9 cellular contexts compared by ENCODE assay signal in genomic region chr5:50727149-50727496, GRCh38.
A peak's percentile ranks its signal among the peaks of the same experiment; 100 is the strongest.
DNase-seq lines count a peak whose midpoint lies in the region; ATAC-seq, FAIRE-seq and TF ChIP-seq lines count a peak whose summit lies in the region.
"Had no signal": no experiment of that assay in that cellular context is flagged by ENCODE, and none has a peak within 500 bp of the region (broad histone marks: within the 10 kb centered on the region; RNA-seq: fewer than 3 reads in every experiment).

No MANE protein-coding gene starts in this region.

- H3K4me3 ChIP-seq in AG10803 (ENCODE audit: low read length) (no peak overlapping the region), HEK293 (ENCODE audit: low read depth, low read length) (no peak overlapping the region), keratinocyte (ENCODE audit: control insufficient read depth in 2 of 3, extremely low read depth in 1 of 3, insufficient read depth in 2 of 3, low read depth in 1 of 3, low read length in 3 of 3) (peak overlapping the region in 1 of 3 experiments; percentile 34), SJCRH30 (no peak overlapping the region)

- no peaks in the 10 kb centered on the region for H3K9me3 ChIP-seq in HEK293 (ENCODE audit: control insufficient read depth, insufficient read depth, low read depth, low read length)
- H3K9me3 ChIP-seq in keratinocyte (ENCODE audit: control insufficient read depth, low read depth, low read length) = no peaks in the 10 kb centered on the region
- H3K9me3 ChIP-seq in SJCRH30 (replicated peaks) = no peaks in the 10 kb centered on the region

- no peaks in the 10 kb centered on the region for H3K9me1 ChIP-seq in keratinocyte (ENCODE audit: control insufficient read depth, extremely low read depth, insufficient read depth, low read length)

- H3K27me3 Mint-ChIP-seq in activated CD4-positive, alpha-beta memory T cell treated with anti-CD3 and anti-CD28 coated beads, Interleukin-2, amount 10 ng/mL, durations not matched to agents 7 days and 5 days = no peaks in the 10 kb centered on the region
- H3K27me3 Mint-ChIP-seq in glutamatergic neuron (ENCODE audit: unreplicated experiment) = no peaks in the 10 kb centered on the region

- dilution Hi-C loops in keratinocyte (cut with MboI; ENCODE audit: extremely low pct_ligation_motif_present, low sequenced_read_pairs) = no loop called here

- no peaks in the 10 kb centered on the region for H4K20me1 ChIP-seq in keratinocyte (ENCODE audit: control insufficient read depth, extremely low read depth, insufficient read depth, low read length)

- H3K36me3 Mint-ChIP-seq in activated CD4-positive, alpha-beta memory T cell treated with anti-CD3 and anti-CD28 coated beads, Interleukin-2, amount 10 ng/mL, durations not matched to agents 7 days and 5 days (ENCODE audit: low read depth) = peaks cover 33% of the 10 kb centered on the region
- no peaks in the 10 kb centered on the region for H3K36me3 Mint-ChIP-seq in glutamatergic neuron (ENCODE audit: unreplicated experiment)

- FAIRE-seq in keratinocyte (lab: Jason Lieb, UNC) = peak; percentile 95

- H3K4me1 Mint-ChIP-seq in activated CD4-positive, alpha-beta memory T cell treated with anti-CD3 and anti-CD28 coated beads, Interleukin-2, amount 10 ng/mL, durations not matched to agents 7 days and 5 days = peaks cover 28% of the 10 kb centered on the region
- H3K4me1 Mint-ChIP-seq in glutamatergic neuron (ENCODE audit: low read depth, unreplicated experiment) = peaks cover 12% of the 10 kb centered on the region

- POLR2A ChIA-PET in HEK293 (lab: Yijun Ruan, JAX) = no interaction called here
- POLR2A ChIA-PET in activated CD4-positive, alpha-beta memory T cell treated with anti-CD3 and anti-CD28 coated beads, Interleukin-2, amount 10 ng/mL, durations not matched to agents 7 days and 5 days (lab: Charles Lee) = interaction anchor here (1.1 kb wide), 1 partner anchor 18 kb away, joined by 3 read pairs; no protein-coding TSS in a partner anchor

- H3K27ac Mint-ChIP-seq in activated CD4-positive, alpha-beta memory T cell treated with anti-CD3 and anti-CD28 coated beads, Interleukin-2, amount 10 ng/mL, durations not matched to agents 7 days and 5 days = peak overlapping the region; percentile 59
- H3K27ac Mint-ChIP-seq in glutamatergic neuron (ENCODE audit: unreplicated experiment) = no peak overlapping the region
- H3K27ac Mint-ChIP-seq: T-helper 1 cell treated with Interleukin-12 subunit alpha and Interleukin-12 subunit beta and Interleukin-4 antibody, amounts not matched to agents 30 μg/mL and 1 μg/mL, for 36 hours had no signal

- H3K27ac ChIP-seq in HEK293 (ENCODE audit: extremely low read depth, low read depth, low read length) (no peak overlapping the region), keratinocyte (ENCODE audit: control insufficient read depth, insufficient read depth, low read length) (peak overlapping the region; percentile 52), SJCRH30 (no peak overlapping the region)

- CTCF ChIA-PET in HEK293 (lab: Yijun Ruan, JAX) = no interaction called here
- CTCF ChIA-PET in activated CD4-positive, alpha-beta memory T cell treated with anti-CD3 and anti-CD28 coated beads, Interleukin-2, amount 10 ng/mL, durations not matched to agents 7 days and 5 days (lab: Charles Lee) = no interaction called here

- H3K4me2 ChIP-seq in keratinocyte (ENCODE audit: control insufficient read depth, extremely low read depth, insufficient read depth, low read depth, low read length) = peak overlapping the region; percentile 72

- peak overlapping the region; percentile 36 for H2AFZ ChIP-seq in keratinocyte (ENCODE audit: control insufficient read depth, low read length)

- H3K27me3 ChIP-seq in keratinocyte (ENCODE audit: control insufficient read depth, extremely low read depth, insufficient read depth, low read length) (no peaks in the 10 kb centered on the region), SJCRH30 (no peaks in the 10 kb centered on the region)

- H3K9ac ChIP-seq in keratinocyte (ENCODE audit: control insufficient read depth, extremely low read depth, insufficient read depth, low read length) = no peak overlapping the region

- peaks cover 42% of the 10 kb centered on the region for H3K79me2 ChIP-seq in keratinocyte (ENCODE audit: control insufficient read depth, insufficient read depth, low read length)

- H3K4me3 Mint-ChIP-seq in activated CD4-positive, alpha-beta memory T cell treated with anti-CD3 and anti-CD28 coated beads, Interleukin-2, amount 10 ng/mL, durations not matched to agents 7 days and 5 days = no peak overlapping the region
- H3K4me3 Mint-ChIP-seq in glutamatergic neuron (ENCODE audit: unreplicated experiment) = no peak overlapping the region
- H3K4me3 Mint-ChIP-seq: T-helper 1 cell treated with Interleukin-12 subunit alpha and Interleukin-12 subunit beta and Interleukin-4 antibody, amounts not matched to agents 30 μg/mL and 1 μg/mL, for 36 hours had no signal

- ATAC-seq in GM19351 (IDR thresholded peaks at IDR 0.05; ENCODE audit: unreplicated experiment) = no peak

- H3K4me1 ChIP-seq in HEK293 (ENCODE audit: control insufficient read depth, insufficient read depth, low read length) (peaks cover 7% of the 10 kb centered on the region), keratinocyte (ENCODE audit: control insufficient read depth, extremely low read depth, insufficient read depth, low read length) (peaks cover 20% of the 10 kb centered on the region), SJCRH30 (no peaks in the 10 kb centered on the region)

- peak; percentile 30 for DNase-seq in AG10803 (ENCODE audit: low read depth)
- no peak for DNase-seq in activated CD4-positive, alpha-beta memory T cell treated with anti-CD3 and anti-CD28 coated beads, Interleukin-2, amount 10 ng/mL, durations not matched to agents 7 days and 5 days
- DNase-seq in keratinocyte (ENCODE audit: low read depth, low spot score) = peak; percentile 9
- DNase-seq in SJCRH30 = no peak
- no peak for DNase-seq in NCI-H1694 treated with DMSO at 0.1 percent for 48 hours (lab: John Stamatoyannopoulos, UW)
- no peak for DNase-seq in glutamatergic neuron

- no peaks in the 10 kb centered on the region for H3K9me3 Mint-ChIP-seq in activated CD4-positive, alpha-beta memory T cell treated with anti-CD3 and anti-CD28 coated beads, Interleukin-2, amount 10 ng/mL, durations not matched to agents 7 days and 5 days
- no peaks in the 10 kb centered on the region for H3K9me3 Mint-ChIP-seq in glutamatergic neuron (ENCODE audit: unreplicated experiment)

- no peak for TF ChIP-seq CTCF in AG10803 (conservative IDR thresholded peaks at IDR 0.05; ENCODE audit: low read length)
- TF ChIP-seq CTCF in HEK293 (tag by site-specific recombination; IDR thresholded peaks at IDR 0.05) = no peak
- no peak for TF ChIP-seq CTCF in keratinocyte (optimal IDR thresholded peaks at IDR 0.05 in 1 of 3, IDR thresholded peaks at IDR 0.05 in 1 of 3, conservative IDR thresholded peaks at IDR 0.05 in 1 of 3; ENCODE audit: extremely low read depth in 1 of 3, insufficient read depth in 2 of 3, low read length in 3 of 3)
- TF ChIP-seq CTCF in glutamatergic neuron (IDR thresholded peaks at IDR 0.05; ENCODE audit: partially characterized antibody, unreplicated experiment) = no peak

- H3K36me3 ChIP-seq in HEK293 (ENCODE audit: control insufficient read depth in 2 of 2, insufficient read depth in 1 of 2, low read length in 2 of 2) (no peaks in the 10 kb centered on the region), keratinocyte (ENCODE audit: control insufficient read depth in 2 of 2, extremely low read depth in 1 of 2, insufficient read depth in 2 of 2, low read length in 2 of 2) (no peaks in the 10 kb centered on the region), SJCRH30 (no peaks in the 10 kb centered on the region)

TF ChIP-seq in HEK293, 187 proteins besides CTCF, POLR2A, EP300 and RAD21:
- TF ChIP-seq ZSCAN18 (tag by site-specific recombination; IDR thresholded peaks at IDR 0.05) = no peak
- TF ChIP-seq ZNF843 (tag by site-specific recombination; IDR thresholded peaks at IDR 0.05) = 0 out of 2 replicates have a peak, but pooled peaks have one; percentile 15

Comparison
In these comparisons a context has a peak if more than half of its experiments do, and no peak if none do; other contexts are left out.
1. DNase-seq: peak in AG10803 (single experiment) and keratinocyte (single experiment); none in activated CD4-positive, alpha-beta memory T cell treated with anti-CD3 and anti-CD28 coated beads, Interleukin-2, amount 10 ng/mL, durations not matched to agents 7 days and 5 days (single experiment), SJCRH30 (0 of 2), NCI-H1694 treated with DMSO at 0.1 percent for 48 hours (single experiment) and glutamatergic neuron (single experiment).